In genomic region chr12:19036673-19037357, GRCh38 we compare ENCODE assay signal across 24 cellular contexts.
DNase-seq lines count a peak whose midpoint lies in the region; ATAC-seq and TF ChIP-seq lines count a peak whose summit lies in the region.
"Had no signal": no experiment of that assay in that cellular context is flagged by ENCODE, and none has a peak within 500 bp of the region (broad histone marks: within the 10 kb centered on the region; RNA-seq: fewer than 3 reads in every experiment).

No MANE protein-coding gene starts in this region.

- no peaks in the 10 kb centered on the region for H3K79me2 ChIP-seq in GM23338 (replicated peaks; ENCODE audit: insufficient read depth)

- WGBS in heart right ventricle, 2 donors = 25 to 30% methylated on average over 6 of the region's 6 CpGs
- WGBS in neuronal stem cell (ENCODE audit: extremely low coverage in 2 of 2, insufficient read length in 2 of 2, insufficient replicate concordance in 1 of 2), 2 donors = no CpG with 5 or more reads among the region's 6 CpGs

- H3K9me3 Mint-ChIP-seq in GM23338 (peaks cover 28% of the 10 kb centered on the region), brain (peaks cover 18 to 30% (median 27%) of the 10 kb centered on the region in 5 experiments)
- H3K9me3 Mint-ChIP-seq: activated naive CD8-positive, alpha-beta T cell treated with anti-CD3 and anti-CD28 coated beads for 36 hours had no signal

- no peaks in the 10 kb centered on the region for H3K79me1 ChIP-seq in neuronal stem cell (ENCODE audit: low read depth, low read length)

- H3K4me2 ChIP-seq in GM23338 (no peak overlapping the region), neuronal stem cell (ENCODE audit: insufficient read depth, low read length, poor library complexity, severe bottlenecking) (no peak overlapping the region)

- H3K4ac ChIP-seq in neuronal stem cell (ENCODE audit: low read length) = no peak overlapping the region

- H2AFZ ChIP-seq in GM23338 = peak overlapping the region; percentile 72
- peak overlapping the region; percentile 9 for H2AFZ ChIP-seq in neuronal stem cell (ENCODE audit: low read length)

- H3K27me3 ChIP-seq in GM23338 (ENCODE audit: insufficient read depth) (no peaks in the 10 kb centered on the region), heart right ventricle (no peaks in the 10 kb centered on the region), neuronal stem cell (ENCODE audit: control insufficient read depth in 3 of 3, insufficient read depth in 3 of 3, low read depth in 1 of 3, low read length in 3 of 3) (no peaks in the 10 kb centered on the region), MG63 (no peaks in the 10 kb centered on the region)
- H3K27me3 ChIP-seq: pancreas had no signal

- H4K20me1 ChIP-seq in GM23338 (replicated peaks; ENCODE audit: insufficient read depth) = no peaks in the 10 kb centered on the region

- peaks cover 10% of the 10 kb centered on the region; the same call in 1 of the 2 replicates for H3K9me2 ChIP-seq in GM23338 (ENCODE audit: insufficient read depth)

- ATAC-seq in GM23338 = no peak
- ATAC-seq in heart right ventricle = peak; percentile 38 to 85 (median 76)
- no peak for ATAC-seq in HG02763 (IDR thresholded peaks at IDR 0.05; ENCODE audit: unreplicated experiment)
- ATAC-seq: effector memory CD8-positive, alpha-beta T cell; pancreas; stimulated activated naive CD8-positive, alpha-beta T cell treated with anti-CD3 and anti-CD28 coated beads, Interleukin-15, amount 100 ng/mL, for 72 hours had no signal

- H3K4me1 Mint-ChIP-seq in GM23338 = 0 out of 3 replicates have a peak, but pooled peaks cover 3% of the 10 kb centered on the region
- H3K4me1 Mint-ChIP-seq in brain = peaks cover 48% of the 10 kb centered on the region
- H3K4me1 Mint-ChIP-seq: activated CD4-positive, alpha-beta memory T cell treated with anti-CD3 and anti-CD28 coated beads, Interleukin-2, amount 10 ng/mL, durations not matched to agents 7 days and 5 days; activated naive CD8-positive, alpha-beta T cell treated with anti-CD3 and anti-CD28 coated beads for 36 hours; CD8-positive, alpha-beta memory T cell; stimulated activated naive CD8-positive, alpha-beta T cell treated with anti-CD3 and anti-CD28 coated beads, Interleukin-15, amount 100 ng/mL, for 72 hours had no signal

- no peak overlapping the region for H4K8ac ChIP-seq in neuronal stem cell (ENCODE audit: low read depth, low read length)

- H4K91ac ChIP-seq in neuronal stem cell (ENCODE audit: low read depth, low read length, poor library complexity) = no peak overlapping the region

- no peak overlapping the region for H3K9ac ChIP-seq in neuronal stem cell (ENCODE audit: low read depth, low read length, poor library complexity)

- H2BK15ac ChIP-seq in neuronal stem cell (ENCODE audit: low read length) = no peak overlapping the region

- H3K36me3 Mint-ChIP-seq in GM23338 (ENCODE audit: low read depth) (peaks cover 27% of the 10 kb centered on the region), brain (peaks cover 6% of the 10 kb centered on the region)
- H3K36me3 Mint-ChIP-seq: activated naive CD8-positive, alpha-beta T cell treated with anti-CD3 and anti-CD28 coated beads for 36 hours; CD8-positive, alpha-beta memory T cell had no signal

- DNase-seq in GM23338 (ENCODE audit: low spot score) = no peak
- no peak for DNase-seq in heart right ventricle
- no peak for DNase-seq in neuronal stem cell (ENCODE audit: low spot score)
- DNase-seq in cerebellar cortex (ENCODE audit: low spot score) = no peak
- DNase-seq in MG63 = no peak
- DNase-seq in GM03348 (ENCODE audit: low spot score) = no peak
- DNase-seq: activated CD4-positive, alpha-beta memory T cell treated with anti-CD3 and anti-CD28 coated beads, Interleukin-2, amount 10 ng/mL, durations not matched to agents 7 days and 5 days; activated naive CD8-positive, alpha-beta T cell treated with anti-CD3 and anti-CD28 coated beads for 36 hours; activated T-cell treated with anti-CD3 and anti-CD28 coated beads, Interleukin-2, amount 50 U/mL, for 48 hours; CD8-positive, alpha-beta memory T cell; cerebellar nuclear complex; effector memory CD8-positive, alpha-beta T cell; foreskin melanocyte; Karpas-422; NCI-H1105 treated with DMSO at 0.1 percent for 48 hours; NCI-H526 treated with DMSO at 0.1 percent for 48 hours; OCI-M1; pancreas; stimulated activated CD4-positive, alpha-beta T cell treated with anti-CD3 and anti-CD28 coated beads, Interleukin-2, amount 100 ng/mL, for 24 hours; stimulated activated naive CD8-positive, alpha-beta T cell treated with anti-CD3 and anti-CD28 coated beads, Interleukin-15, amount 100 ng/mL, for 72 hours; WERI-Rb-1 had no signal

- TF ChIP-seq CTCF in GM23338 (conservative IDR thresholded peaks at IDR 0.05; ENCODE audit: low read depth in 2 of 2) (no peak), brain (conservative IDR thresholded peaks at IDR 0.05) (no peak), heart right ventricle (IDR thresholded peaks at IDR 0.05) (no peak)

- H3K4me3 Mint-ChIP-seq in GM23338 = no peak overlapping the region
- H3K4me3 Mint-ChIP-seq in brain = peak overlapping the region in 3 of 5 experiments; percentile 21 to 58 (median 39)
- H3K4me3 Mint-ChIP-seq: activated CD4-positive, alpha-beta memory T cell treated with anti-CD3 and anti-CD28 coated beads, Interleukin-2, amount 10 ng/mL, durations not matched to agents 7 days and 5 days; activated naive CD8-positive, alpha-beta T cell treated with anti-CD3 and anti-CD28 coated beads for 36 hours; CD8-positive, alpha-beta memory T cell; effector memory CD8-positive, alpha-beta T cell; stimulated activated naive CD8-positive, alpha-beta T cell treated with anti-CD3 and anti-CD28 coated beads, Interleukin-15, amount 100 ng/mL, for 72 hours; T-helper 1 cell treated with Interleukin-12 subunit alpha and Interleukin-12 subunit beta and Interleukin-4 antibody, amounts not matched to agents 30 μg/mL and 1 μg/mL, for 36 hours had no signal

- no peaks in the 10 kb centered on the region for H3F3A ChIP-seq in GM23338 (replicated peaks; ENCODE audit: low read depth)

- H3K9me3 ChIP-seq in heart right ventricle (peaks cover 0 to 17% (median 0%) of the 10 kb centered on the region in 11 donors), neuronal stem cell (replicated peaks in 1 of 2; ENCODE audit: control insufficient read depth in 2 of 2, insufficient read depth in 1 of 2, low read depth in 1 of 2, low read length in 2 of 2) (peaks cover 3 to 21% of the 10 kb centered on the region in 2 donors), MG63 (peaks cover 12% of the 10 kb centered on the region)
- H3K9me3 ChIP-seq: pancreas had no signal

- H3K4me1 ChIP-seq in GM23338 (ENCODE audit: insufficient read depth) (peaks cover 13% of the 10 kb centered on the region; the same call in 1 of the 2 replicates), heart right ventricle (peaks cover 0 to 51% (median 28%) of the 10 kb centered on the region in 9 donors), neuronal stem cell (ENCODE audit: control insufficient read depth in 2 of 2, insufficient read depth in 1 of 2, low read depth in 1 of 2, low read length in 2 of 2) (peaks cover 4% of the 10 kb centered on the region in 2 donors)
- H3K4me1 ChIP-seq: pancreas had no signal

- no peak overlapping the region for H3K23ac ChIP-seq in neuronal stem cell (ENCODE audit: low read depth, low read length, poor library complexity)

- no peak overlapping the region for H2BK120ac ChIP-seq in neuronal stem cell (ENCODE audit: low read depth, low read length)

- no peak overlapping the region for H3K18ac ChIP-seq in neuronal stem cell (ENCODE audit: low read length)

- H3K27ac ChIP-seq in GM23338 (ENCODE audit: low read depth) (no peak overlapping the region), heart right ventricle (peak overlapping the region; percentile 47 to 83 (median 76)), neuronal stem cell (replicated peaks; ENCODE audit: low read length) (no peak overlapping the region)
- H3K27ac ChIP-seq: pancreas, WERI-Rb-1 had no signal

- H2AK5ac ChIP-seq in neuronal stem cell (ENCODE audit: low read depth, low read length) = no peak overlapping the region

- H3K4me3 ChIP-seq in GM23338 = no peak overlapping the region
- H3K4me3 ChIP-seq in heart right ventricle = peak overlapping the region in 9 of 10 donors; percentile 9 to 41 (median 27)
- H3K4me3 ChIP-seq in neuronal stem cell (ENCODE audit: low read length in 2 of 2) = no peak overlapping the region
- H3K4me3 ChIP-seq in MG63 = no peak overlapping the region
- H3K4me3 ChIP-seq: pancreas had no signal

- no peak overlapping the region for H2BK12ac ChIP-seq in neuronal stem cell (ENCODE audit: low read length)

- no peak overlapping the region for H3K14ac ChIP-seq in neuronal stem cell (ENCODE audit: low read length)

- H3K27me3 Mint-ChIP-seq in GM23338 (ENCODE audit: insufficient read depth, low read depth, poor library complexity) = peaks cover 2% of the 10 kb centered on the region
- H3K27me3 Mint-ChIP-seq in brain = peaks cover 7% of the 10 kb centered on the region
- H3K27me3 Mint-ChIP-seq: stimulated activated naive CD8-positive, alpha-beta T cell treated with anti-CD3 and anti-CD28 coated beads, Interleukin-15, amount 100 ng/mL, for 72 hours had no signal

- H3K36me3 ChIP-seq in GM23338 (ENCODE audit: insufficient read depth) (no peaks in the 10 kb centered on the region), heart right ventricle (no peaks in the 10 kb centered on the region), neuronal stem cell (replicated peaks in 1 of 2; ENCODE audit: control insufficient read depth in 2 of 2, insufficient read depth in 2 of 2, low read length in 2 of 2) (no peaks in the 10 kb centered on the region), MG63 (no peaks in the 10 kb centered on the region)
- H3K36me3 ChIP-seq: pancreas, WERI-Rb-1 had no signal

- no peak overlapping the region for H2BK5ac ChIP-seq in neuronal stem cell (ENCODE audit: low read length)

- intact Hi-C loops in heart right ventricle (cut with DNase I) = loop anchor here in 5 of 10 donors (5.0 to 10.0 kb wide), 9 partner anchors 95 to 285 kb away; no protein-coding TSS in a partner anchor

- H3K27ac Mint-ChIP-seq in GM23338 (no peak overlapping the region), brain (peak overlapping the region; percentile 10 to 53 (median 48))
- H3K27ac Mint-ChIP-seq: activated CD4-positive, alpha-beta memory T cell treated with anti-CD3 and anti-CD28 coated beads, Interleukin-2, amount 10 ng/mL, durations not matched to agents 7 days and 5 days; activated naive CD8-positive, alpha-beta T cell treated with anti-CD3 and anti-CD28 coated beads for 36 hours; effector memory CD8-positive, alpha-beta T cell; stimulated activated naive CD8-positive, alpha-beta T cell treated with anti-CD3 and anti-CD28 coated beads, Interleukin-15, amount 100 ng/mL, for 72 hours; T-helper 1 cell treated with Interleukin-12 subunit alpha and Interleukin-12 subunit beta and Interleukin-4 antibody, amounts not matched to agents 30 μg/mL and 1 μg/mL, for 36 hours had no signal

Comparison
In these comparisons a context has a peak if more than half of its experiments do, and no peak if none do; other contexts are left out.
1. ATAC-seq: peak in heart right ventricle (8 of 8); none in GM23338 (single experiment) and HG02763 (single experiment).
2. H3K27ac ChIP-seq: peak in heart right ventricle (10 of 10); none in GM23338 (single experiment) and neuronal stem cell (single experiment).
3. H3K4me3 ChIP-seq: peak in heart right ventricle (9 of 10); none in GM23338 (single experiment), neuronal stem cell (0 of 2) and MG63 (single experiment).